ENCODE assay signal across 33 cellular contexts in the genomic region with DNA sequence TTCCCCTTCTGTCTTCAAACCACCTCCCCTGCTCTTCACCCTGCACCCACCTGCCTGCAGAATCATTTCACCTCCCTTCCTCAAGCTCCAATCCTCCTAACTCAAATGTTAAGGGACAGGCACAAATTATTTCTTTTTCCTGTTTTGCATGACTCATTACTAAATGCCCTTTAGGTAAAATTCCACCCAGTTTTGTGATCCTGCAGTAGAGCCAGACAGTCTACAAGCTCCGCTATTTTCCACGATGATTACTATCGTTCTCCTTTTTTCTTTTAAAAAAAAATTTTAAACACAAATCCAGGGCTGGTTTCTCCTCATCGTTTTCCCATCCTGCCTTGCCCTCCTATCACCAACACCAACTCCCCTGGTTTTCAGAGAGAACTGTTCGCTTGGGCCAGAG.
"Had no signal": no experiment of that assay in that cellular context is flagged by ENCODE, and none has a peak within 500 bp of the region (broad histone marks: within the 10 kb centered on the region; RNA-seq: fewer than 3 reads in every experiment).

No MANE protein-coding gene starts in this region.

- H3K9me3 Mint-ChIP-seq: activated B cell treated with CpG ODN at 0.5 μM for 24 hours; activated CD4-positive, alpha-beta memory T cell treated with anti-CD3 and anti-CD28 coated beads, Interleukin-2, amount 10 ng/mL, durations not matched to agents 7 days and 5 days; activated naive CD4-positive, alpha-beta T cell treated with anti-CD3 and anti-CD28 coated beads, Interleukin-2, amount 10 ng/mL, durations not matched to agents 7 days and 5 days; activated naive CD8-positive, alpha-beta T cell treated with anti-CD3 and anti-CD28 coated beads, Interleukin-2, amount 50 U/mL, for 24 hours; central memory CD8-positive, alpha-beta T cell; T-cell had no signal

- H3K4me3 Mint-ChIP-seq: activated B cell treated with CpG ODN at 0.5 μM for 24 hours; activated CD4-positive, alpha-beta memory T cell treated with anti-CD3 and anti-CD28 coated beads, Interleukin-2, amount 10 ng/mL, durations not matched to agents 7 days and 5 days; activated CD8-positive, alpha-beta memory T cell treated with anti-CD3 and anti-CD28 coated beads, Interleukin-2, amount 10 ng/mL, durations not matched to agents 7 days and 5 days; activated naive CD4-positive, alpha-beta T cell treated with anti-CD3 and anti-CD28 coated beads, Interleukin-2, amount 10 ng/mL, durations not matched to agents 7 days and 5 days; activated naive CD8-positive, alpha-beta T cell; activated naive CD8-positive, alpha-beta T cell treated with anti-CD3 and anti-CD28 coated beads, Interleukin-2, amount 50 U/mL, for 24 hours; central memory CD8-positive, alpha-beta T cell; T-cell; T-helper 17 cell had no signal

- H3K4me1 Mint-ChIP-seq: activated B cell treated with CpG ODN at 0.5 μM for 24 hours; activated CD4-positive, alpha-beta memory T cell treated with anti-CD3 and anti-CD28 coated beads, Interleukin-2, amount 10 ng/mL, durations not matched to agents 7 days and 5 days; activated CD8-positive, alpha-beta memory T cell treated with anti-CD3 and anti-CD28 coated beads, Interleukin-2, amount 10 ng/mL, durations not matched to agents 7 days and 5 days; activated naive CD4-positive, alpha-beta T cell treated with anti-CD3 and anti-CD28 coated beads, Interleukin-2, amount 10 ng/mL, durations not matched to agents 7 days and 5 days; activated naive CD8-positive, alpha-beta T cell treated with anti-CD3 and anti-CD28 coated beads, Interleukin-2, amount 50 U/mL, for 24 hours; central memory CD8-positive, alpha-beta T cell; T-cell; T-helper 17 cell had no signal

- DNase-seq: activated B cell treated with CpG ODN at 0.5 μM for 24 hours; activated CD4-positive, alpha-beta memory T cell treated with anti-CD3 and anti-CD28 coated beads, Interleukin-2, amount 10 ng/mL, durations not matched to agents 7 days and 5 days; activated CD4-positive, alpha-beta T cell treated with anti-CD3 and anti-CD28 coated beads for 4 hours; activated CD4-positive, alpha-beta T cell treated with anti-CD3 and anti-CD28 coated beads, Interleukin-2, amount 50 U/mL, for 1 hour; activated CD4-positive, CD25-positive, alpha-beta regulatory T cell treated with anti-CD3 and anti-CD28 coated beads, Interleukin-2, amount 50 U/mL, for 72 hours; activated CD8-positive, alpha-beta memory T cell treated with anti-CD3 and anti-CD28 coated beads for 24 hours; activated CD8-positive, alpha-beta memory T cell treated with anti-CD3 and anti-CD28 coated beads, Interleukin-2, amount 10 ng/mL, durations not matched to agents 7 days and 5 days; activated CD8-positive, alpha-beta memory T cell treated with anti-CD3 and anti-CD28 coated beads, Interleukin-2, amount 50 U/mL, for 48 hours; activated effector memory CD4-positive, alpha-beta T cell treated with Interleukin-2 at 50 U/mL for 16 hours; activated naive CD4-positive, alpha-beta T cell treated with anti-CD3 and anti-CD28 coated beads, Interleukin-2, amount 10 ng/mL, durations not matched to agents 7 days and 5 days; activated naive CD8-positive, alpha-beta T cell treated with anti-CD3 and anti-CD28 coated beads, Interleukin-2, amount 50 U/mL, for 24 hours; activated T-cell treated with anti-CD3 and anti-CD28 coated beads, Interleukin-2, amount 50 U/mL, for 48 hours; aorta; brain microvascular endothelial cell; NCI-H1105 treated with DMSO at 0.1 percent for 48 hours; NCI-H1436; NCI-H1694; NCI-H1930; NCI-H2081 treated with DMSO at 0.1 percent for 48 hours; NCI-H226; NCI-H446 treated with DMSO at 0.1 percent for 48 hours; NCI-H524; NCI-H69; NCI-H82; Peyer's patch; SIG-M5; T-cell; T-helper 17 cell had no signal

- H3K36me3 Mint-ChIP-seq: activated CD8-positive, alpha-beta memory T cell treated with anti-CD3 and anti-CD28 coated beads, Interleukin-2, amount 10 ng/mL, durations not matched to agents 7 days and 5 days; activated naive CD4-positive, alpha-beta T cell treated with anti-CD3 and anti-CD28 coated beads, Interleukin-2, amount 10 ng/mL, durations not matched to agents 7 days and 5 days; activated naive CD8-positive, alpha-beta T cell; T-cell had no signal

- H3K27ac Mint-ChIP-seq: activated B cell treated with CpG ODN at 0.5 μM for 24 hours; activated CD4-positive, alpha-beta memory T cell treated with anti-CD3 and anti-CD28 coated beads, Interleukin-2, amount 10 ng/mL, durations not matched to agents 7 days and 5 days; activated CD8-positive, alpha-beta memory T cell treated with anti-CD3 and anti-CD28 coated beads, Interleukin-2, amount 10 ng/mL, durations not matched to agents 7 days and 5 days; activated naive CD4-positive, alpha-beta T cell treated with anti-CD3 and anti-CD28 coated beads, Interleukin-2, amount 10 ng/mL, durations not matched to agents 7 days and 5 days; activated naive CD8-positive, alpha-beta T cell; activated naive CD8-positive, alpha-beta T cell treated with anti-CD3 and anti-CD28 coated beads, Interleukin-2, amount 50 U/mL, for 24 hours; T-cell; T-helper 17 cell had no signal

- H3K27me3 Mint-ChIP-seq: activated B cell treated with CpG ODN at 0.5 μM for 24 hours; activated CD4-positive, alpha-beta memory T cell treated with anti-CD3 and anti-CD28 coated beads, Interleukin-2, amount 10 ng/mL, durations not matched to agents 7 days and 5 days had no signal

- ATAC-seq: activated CD8-positive, alpha-beta memory T cell treated with anti-CD3 and anti-CD28 coated beads, Interleukin-2, amount 10 ng/mL, durations not matched to agents 7 days and 5 days; activated naive CD8-positive, alpha-beta T cell treated with anti-CD3 and anti-CD28 coated beads, Interleukin-2, amount 50 U/mL, for 24 hours; K562; Right ventricle myocardium inferior; SK-N-SH treated with all-trans-retinoic acid at 6 μM for 48 hours; T-cell; T-helper 17 cell had no signal
